In genomic region chr20:24698706-24699206, GRCh38 we compare ENCODE assay signal across 23 cellular contexts.
DNase-seq lines count a peak whose midpoint lies in the region; ATAC-seq, FAIRE-seq and TF ChIP-seq lines count a peak whose summit lies in the region.
"Had no signal": no experiment of that assay in that cellular context is flagged by ENCODE, and none has a peak within 500 bp of the region (broad histone marks: within the 10 kb centered on the region; RNA-seq: fewer than 3 reads in every experiment).

No MANE protein-coding gene starts in this region.

- no peak overlapping the region for H3K27ac ChIP-seq in esophagus muscularis mucosa (replicated peaks in 1 of 4)
- H3K27ac ChIP-seq: gastroesophageal sphincter, right lobe of liver, transverse colon had no signal

- H3K4me3 Mint-ChIP-seq in activated CD8-positive, alpha-beta memory T cell treated with anti-CD3 and anti-CD28 coated beads, Interleukin-2, amount 10 ng/mL, durations not matched to agents 7 days and 5 days: no peak overlapping the region
- no peak overlapping the region for H3K4me3 Mint-ChIP-seq in activated T-helper 2 cell treated with anti-CD3 and anti-CD28 coated beads, Interferon-gamma antibody, Interleukin-2, Interleukin-4, amounts not matched to agents 10 μg/mL and 5 μg/mL and 100 μg/mL, durations not matched to agents 14 hours and 24 hours and 36 hours (ENCODE audit: low read depth)
- H3K4me3 Mint-ChIP-seq: activated CD4-positive, alpha-beta T cell treated with anti-CD3 and anti-CD28 coated beads, Interleukin-2, amount 10 ng/mL, durations not matched to agents 24 days and 14 days; dendritic cell treated with granulocyte-macrophage colony-stimulating factor and Interleukin-4, amounts not matched to agents 40 ng/mL and 50 ng/mL, for 4 days; IgD-negative memory B cell; mesothelial cell of epicardium; T-cell had no signal

- H3K4me3 ChIP-seq in esophagus muscularis mucosa: no peak overlapping the region
- H3K4me3 ChIP-seq: gastroesophageal sphincter, GM12878, right lobe of liver, transverse colon had no signal

- no peaks in the 10 kb centered on the region for H3K36me3 ChIP-seq in esophagus muscularis mucosa
- H3K36me3 ChIP-seq: BE2C, gastroesophageal sphincter, right lobe of liver, transverse colon had no signal

- no peaks in the 10 kb centered on the region for H3K27me3 ChIP-seq in esophagus muscularis mucosa
- H3K27me3 ChIP-seq: BE2C, gastroesophageal sphincter, right lobe of liver, transverse colon had no signal

- DNase-seq in H4 (ENCODE audit: low spot score): peak; percentile 1
- peak; percentile 26 for DNase-seq in activated CD8-positive, alpha-beta memory T cell treated with anti-CD3 and anti-CD28 coated beads, Interleukin-2, amount 10 ng/mL, durations not matched to agents 7 days and 5 days
- DNase-seq in esophagus muscularis mucosa (ENCODE audit: extremely low spot score): peak; percentile 70
- peak; percentile 10 for DNase-seq in stimulated activated CD8-positive, alpha-beta memory T cell treated with anti-CD3 and anti-CD28 coated beads, Interleukin-4, amount 100 ng/mL, for 48 hours
- DNase-seq in activated T-helper 2 cell treated with anti-CD3 and anti-CD28 coated beads, Interferon-gamma antibody, Interleukin-2, Interleukin-4, amounts not matched to agents 10 μg/mL and 5 μg/mL and 100 μg/mL, durations not matched to agents 14 hours and 24 hours and 36 hours (ENCODE audit: low spot score): no peak
- DNase-seq in H54 (ENCODE audit: insufficient read length, low spot score): no peak
- no peak for DNase-seq in stimulated activated CD4-positive, alpha-beta T cell treated with anti-CD3 and anti-CD28 coated beads, Interleukin-2, amount 100 ng/mL, for 48 hours
- DNase-seq: activated CD4-positive, alpha-beta T cell treated with anti-CD3 and anti-CD28 coated beads, Interleukin-2, amount 10 ng/mL, durations not matched to agents 24 days and 14 days; BE2C; central memory CD4-positive, alpha-beta T cell; NCI-H1048; transverse colon had no signal

- TF ChIP-seq CTCF in esophagus muscularis mucosa (IDR thresholded peaks at IDR 0.05): no peak

- peaks cover 3 to 9% (median 8%) of the 10 kb centered on the region in 4 donors for H3K4me1 ChIP-seq in esophagus muscularis mucosa
- H3K4me1 ChIP-seq: BE2C, right lobe of liver, transverse colon had no signal

- no peaks in the 10 kb centered on the region for H3K4me1 Mint-ChIP-seq in activated CD8-positive, alpha-beta memory T cell treated with anti-CD3 and anti-CD28 coated beads, Interleukin-2, amount 10 ng/mL, durations not matched to agents 7 days and 5 days
- no peaks in the 10 kb centered on the region for H3K4me1 Mint-ChIP-seq in activated T-helper 2 cell treated with anti-CD3 and anti-CD28 coated beads, Interferon-gamma antibody, Interleukin-2, Interleukin-4, amounts not matched to agents 10 μg/mL and 5 μg/mL and 100 μg/mL, durations not matched to agents 14 hours and 24 hours and 36 hours (ENCODE audit: low read depth)
- H3K4me1 Mint-ChIP-seq: activated CD4-positive, alpha-beta T cell treated with anti-CD3 and anti-CD28 coated beads, Interleukin-2, amount 10 ng/mL, durations not matched to agents 24 days and 14 days; T-cell had no signal

- no peak for TF ChIP-seq EP300 in esophagus muscularis mucosa (IDR thresholded peaks at IDR 0.05)

- H3K36me3 Mint-ChIP-seq in activated CD8-positive, alpha-beta memory T cell treated with anti-CD3 and anti-CD28 coated beads, Interleukin-2, amount 10 ng/mL, durations not matched to agents 7 days and 5 days: no peaks in the 10 kb centered on the region
- no peaks in the 10 kb centered on the region for H3K36me3 Mint-ChIP-seq in activated T-helper 2 cell treated with anti-CD3 and anti-CD28 coated beads, Interferon-gamma antibody, Interleukin-2, Interleukin-4, amounts not matched to agents 10 μg/mL and 5 μg/mL and 100 μg/mL, durations not matched to agents 14 hours and 24 hours and 36 hours (ENCODE audit: low read depth)
- H3K36me3 Mint-ChIP-seq: mesothelial cell of epicardium, T-cell had no signal

- FAIRE-seq in H54 (lab: Jason Lieb, UNC): no peak
- FAIRE-seq: astrocyte, GM12878 had no signal

- no peak for TF ChIP-seq POLR2A in esophagus muscularis mucosa (IDR thresholded peaks at IDR 0.05; ENCODE audit: low read depth)
- no peak for TF ChIP-seq POLR2A in H54 (IDR thresholded peaks at IDR 0.05; ENCODE audit: low read depth, low read length)

- CTCF ChIA-PET in activated CD8-positive, alpha-beta memory T cell treated with anti-CD3 and anti-CD28 coated beads, Interleukin-2, amount 10 ng/mL, durations not matched to agents 7 days and 5 days (lab: Charles Lee): no interaction called here

- WGBS in esophagus muscularis mucosa: 75% methylated on average over 5 of the region's 5 CpGs

- intact Hi-C loops in esophagus muscularis mucosa (cut with DNase I): no loop called here
- intact Hi-C loops in activated T-helper 2 cell treated with anti-CD3 and anti-CD28 coated beads, Interferon-gamma antibody, Interleukin-2, Interleukin-4, amounts not matched to agents 10 μg/mL and 5 μg/mL and 100 μg/mL, durations not matched to agents 14 hours and 24 hours and 36 hours (cut with micrococcal nuclease): no loop called here

- no peaks in the 10 kb centered on the region for H3K9me3 ChIP-seq in esophagus muscularis mucosa
- H3K9me3 ChIP-seq: BE2C, gastroesophageal sphincter, right lobe of liver, transverse colon had no signal

- no peaks in the 10 kb centered on the region for H3K9me3 Mint-ChIP-seq in activated CD8-positive, alpha-beta memory T cell treated with anti-CD3 and anti-CD28 coated beads, Interleukin-2, amount 10 ng/mL, durations not matched to agents 7 days and 5 days (ENCODE audit: low read depth)
- no peaks in the 10 kb centered on the region for H3K9me3 Mint-ChIP-seq in activated T-helper 2 cell treated with anti-CD3 and anti-CD28 coated beads, Interferon-gamma antibody, Interleukin-2, Interleukin-4, amounts not matched to agents 10 μg/mL and 5 μg/mL and 100 μg/mL, durations not matched to agents 14 hours and 24 hours and 36 hours
- H3K9me3 Mint-ChIP-seq: activated CD4-positive, alpha-beta T cell treated with anti-CD3 and anti-CD28 coated beads, Interleukin-2, amount 10 ng/mL, durations not matched to agents 24 days and 14 days; dendritic cell treated with granulocyte-macrophage colony-stimulating factor and Interleukin-4, amounts not matched to agents 40 ng/mL and 50 ng/mL, for 4 days; mesothelial cell of epicardium; T-cell had no signal

- ATAC-seq in activated CD8-positive, alpha-beta memory T cell treated with anti-CD3 and anti-CD28 coated beads, Interleukin-2, amount 10 ng/mL, durations not matched to agents 7 days and 5 days: no peak
- no peak for ATAC-seq in GM19023 (IDR thresholded peaks at IDR 0.05; ENCODE audit: unreplicated experiment)
- ATAC-seq: gastroesophageal sphincter, GM12878, HCT116, right lobe of liver, T-cell had no signal

- no peaks in the 10 kb centered on the region for H3K27me3 Mint-ChIP-seq in activated CD8-positive, alpha-beta memory T cell treated with anti-CD3 and anti-CD28 coated beads, Interleukin-2, amount 10 ng/mL, durations not matched to agents 7 days and 5 days
- H3K27me3 Mint-ChIP-seq in activated T-helper 2 cell treated with anti-CD3 and anti-CD28 coated beads, Interferon-gamma antibody, Interleukin-2, Interleukin-4, amounts not matched to agents 10 μg/mL and 5 μg/mL and 100 μg/mL, durations not matched to agents 14 hours and 24 hours and 36 hours (ENCODE audit: low read depth): no peaks in the 10 kb centered on the region
- H3K27me3 Mint-ChIP-seq: activated CD4-positive, alpha-beta T cell treated with anti-CD3 and anti-CD28 coated beads, Interleukin-2, amount 10 ng/mL, durations not matched to agents 24 days and 14 days; dendritic cell treated with granulocyte-macrophage colony-stimulating factor and Interleukin-4, amounts not matched to agents 40 ng/mL and 50 ng/mL, for 4 days had no signal

- H3K27ac Mint-ChIP-seq in activated CD8-positive, alpha-beta memory T cell treated with anti-CD3 and anti-CD28 coated beads, Interleukin-2, amount 10 ng/mL, durations not matched to agents 7 days and 5 days: no peak overlapping the region
- no peak overlapping the region for H3K27ac Mint-ChIP-seq in activated T-helper 2 cell treated with anti-CD3 and anti-CD28 coated beads, Interferon-gamma antibody, Interleukin-2, Interleukin-4, amounts not matched to agents 10 μg/mL and 5 μg/mL and 100 μg/mL, durations not matched to agents 14 hours and 24 hours and 36 hours
- H3K27ac Mint-ChIP-seq: activated CD4-positive, alpha-beta T cell treated with anti-CD3 and anti-CD28 coated beads, Interleukin-2, amount 10 ng/mL, durations not matched to agents 24 days and 14 days; dendritic cell treated with granulocyte-macrophage colony-stimulating factor and Interleukin-4, amounts not matched to agents 40 ng/mL and 50 ng/mL, for 4 days; IgD-negative memory B cell; mesothelial cell of epicardium; progenitor cell of endocrine pancreas; T-cell had no signal

Comparison
In these comparisons a context has a peak if more than half of its experiments do, and no peak if none do; other contexts are left out.
1. DNase-seq: peak in H4 (single experiment), activated CD8-positive, alpha-beta memory T cell treated with anti-CD3 and anti-CD28 coated beads, Interleukin-2, amount 10 ng/mL, durations not matched to agents 7 days and 5 days (single experiment), esophagus muscularis mucosa (single experiment) and stimulated activated CD8-positive, alpha-beta memory T cell treated with anti-CD3 and anti-CD28 coated beads, Interleukin-4, amount 100 ng/mL, for 48 hours (single experiment); none in activated T-helper 2 cell treated with anti-CD3 and anti-CD28 coated beads, Interferon-gamma antibody, Interleukin-2, Interleukin-4, amounts not matched to agents 10 μg/mL and 5 μg/mL and 100 μg/mL, durations not matched to agents 14 hours and 24 hours and 36 hours (single experiment), H54 (single experiment) and stimulated activated CD4-positive, alpha-beta T cell treated with anti-CD3 and anti-CD28 coated beads, Interleukin-2, amount 100 ng/mL, for 48 hours (0 of 2).